In genomic region chr19:12126707-12127106, GRCh38 we compare ENCODE assay signal across 1 cellular context.
A peak's percentile ranks its signal among the peaks of the same experiment; 100 is the strongest.
TF ChIP-seq lines count a peak whose summit lies in the region.

No MANE protein-coding gene starts in this region.

TF ChIP-seq in HepG2, 621 proteins besides CTCF, POLR2A, EP300 and RAD21:
- TF ChIP-seq SMC3 (IDR thresholded peaks at IDR 0.05; ENCODE audit: low read length) (peak; percentile 66), DMAP1 (CRISPR knock-in tag; IDR thresholded peaks at IDR 0.05) (no peak), EZH2 (conservative IDR thresholded peaks at IDR 0.05; ENCODE audit: low read depth, low read length) (no peak), STAG1 (CRISPR knock-in tag; IDR thresholded peaks at IDR 0.05) (0 out of 2 replicates have a peak, but pooled peaks have one; percentile 17), ZBTB20 (CRISPR knock-in tag; IDR thresholded peaks at IDR 0.05; ENCODE audit: borderline replicate concordance, low read depth) (no peak), SAP130 (CRISPR knock-in tag; IDR thresholded peaks at IDR 0.05; ENCODE audit: low read depth) (0 out of 2 replicates have a peak, but pooled peaks have one; percentile 10), ZBTB1 (CRISPR knock-in tag; IDR thresholded peaks at IDR 0.05; ENCODE audit: borderline replicate concordance) (no peak), CREB1 (IDR thresholded peaks at IDR 0.05) (no peak), CREB1 (CRISPR knock-in tag; IDR thresholded peaks at IDR 0.05) (0 out of 2 replicates have a peak, but pooled peaks have one; percentile 13)
